Comparison of ENCODE assay signal across 21 cellular contexts in genomic region chr3:186444288-186444687, GRCh38.
"Had no signal": no experiment of that assay in that cellular context is flagged by ENCODE, and none has a peak within 500 bp of the region (broad histone marks: within the 10 kb centered on the region; RNA-seq: fewer than 3 reads in every experiment).

No MANE protein-coding gene starts in this region.

- H3K9me2 ChIP-seq: SK-N-SH had no signal

- H3K9me3 ChIP-seq: MG63, SK-N-SH had no signal

- H3K27me3 ChIP-seq: MG63 had no signal

- H3K9ac ChIP-seq: SK-N-SH had no signal

- H3K4me2 ChIP-seq: SK-N-SH had no signal

- DNase-seq: IMR-90, Karpas-422, KG1, MG63, NCI-H1092, NCI-H1105 treated with DMSO at 0.1 percent for 48 hours, NCI-H1417 treated with DMSO at 0.1 percent for 48 hours, NCI-H187, NCI-H2029, NCI-H2081 treated with DMSO at 0.1 percent for 48 hours, NCI-H2171, NCI-H226, NCI-H446, NCI-H510A, NCI-H524 treated with DMSO at 0.1 percent for 48 hours, NCI-H69, NCI-H774, SHP77, SK-N-SH, SW 1271 had no signal

- H3K4me3 ChIP-seq: MG63 had no signal

- H3K36me3 ChIP-seq: MG63 had no signal

- H3K27ac ChIP-seq: RWPE1 had no signal
